Comparison of ENCODE assay signal across 21 cellular contexts in the genomic region with DNA sequence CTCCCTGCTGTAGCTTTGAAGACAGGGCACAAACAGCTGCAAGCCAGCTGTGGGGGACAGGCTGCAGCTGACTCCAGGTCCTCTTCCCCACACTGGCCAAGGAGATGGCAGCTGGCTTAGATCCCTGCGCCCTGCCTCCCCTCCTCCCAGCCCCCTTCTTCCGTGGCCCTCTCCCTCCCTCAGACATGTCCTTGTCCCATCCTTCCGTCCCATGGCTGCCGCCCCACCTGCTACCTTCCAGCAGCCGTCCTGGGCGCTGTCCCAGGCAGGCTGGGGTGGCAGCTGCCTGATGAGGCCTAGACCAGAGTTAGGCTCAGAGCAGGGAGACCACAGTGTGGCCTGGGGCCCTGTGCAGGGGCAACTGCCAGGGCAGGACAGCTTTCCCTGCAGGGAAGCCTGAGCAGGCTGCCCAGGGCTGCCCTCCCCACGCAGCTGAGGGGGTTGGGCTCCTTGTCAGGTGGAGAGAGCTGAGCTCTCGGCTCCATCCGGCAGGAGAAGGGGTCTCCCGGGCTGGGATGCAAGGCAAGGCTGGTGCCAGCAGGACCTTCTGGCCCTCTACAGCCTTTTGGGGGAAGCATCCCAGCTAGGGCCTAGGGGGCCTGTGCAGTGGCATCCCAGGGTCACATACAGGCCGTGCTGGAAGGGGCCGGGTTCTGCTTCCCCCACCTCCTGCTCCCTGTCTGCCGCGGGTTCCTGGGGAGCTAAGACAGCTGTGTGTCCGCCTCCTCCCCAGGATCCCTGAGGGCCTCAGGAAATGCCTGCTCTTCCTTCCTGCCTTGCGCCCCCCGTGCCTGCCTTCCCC. TPM values are rescaled to one million over a fixed set of nuclear protein-coding genes. Genes with fewer than 3 reads are reported as not detected.
DNase-seq lines count a peak whose midpoint lies in the region; ATAC-seq and TF ChIP-seq lines count a peak whose summit lies in the region.
"Had no signal": no experiment of that assay in that cellular context is flagged by ENCODE, and none has a peak within 500 bp of the region (broad histone marks: within the 10 kb centered on the region; RNA-seq: fewer than 3 reads in every experiment).

No MANE protein-coding gene starts in this region.

- H3K4me1 ChIP-seq in lower lobe of right lung (peaks cover 4% of the 10 kb centered on the region), smooth muscle cell (ENCODE audit: low read depth) (peaks cover 5% of the 10 kb centered on the region)
- H3K4me1 ChIP-seq: breast epithelium, sigmoid colon had no signal

- peak overlapping the region; percentile 17 for H3K4me2 ChIP-seq in smooth muscle cell

- H4K20me1 ChIP-seq in smooth muscle cell (ENCODE audit: low read depth), result peaks cover 11% of the 10 kb centered on the region

- H3K9ac ChIP-seq in smooth muscle cell (ENCODE audit: low read depth), result no peak overlapping the region

- H3F3A ChIP-seq in smooth muscle cell (ENCODE audit: low read depth), result no peaks in the 10 kb centered on the region

- WGBS in smooth muscle cell (ENCODE audit: low lambda C conversion rate), result 57% methylated on average over 16 of the region's 17 CpGs

- DNase-seq in Kasumi-1 (lab: John Stamatoyannopoulos, UW), result peak; percentile 59 to 74
- peak; percentile 27 for DNase-seq in UCSD-AML1 (lab: John Stamatoyannopoulos, UW; ENCODE audit: unreplicated experiment)
- DNase-seq in lower lobe of right lung, result no peak
- no peak for DNase-seq in smooth muscle cell (lab: John Stamatoyannopoulos, UW; ENCODE audit: unreplicated experiment)
- no peak for DNase-seq in NCI-H1436 (lab: John Stamatoyannopoulos, UW)
- no peak for DNase-seq in NCI-H1092 treated with DMSO at 0.1 percent for 48 hours (lab: John Stamatoyannopoulos, UW)
- DNase-seq: activated CD8-positive, alpha-beta memory T cell treated with anti-CD3 and anti-CD28 coated beads, Interleukin-2, amount 50 U/mL, for 48 hours; activated gamma-delta T cell; cortex of kidney; heart right ventricle; NCI-H1105 treated with DMSO at 0.1 percent for 48 hours; NCI-H524 treated with DMSO at 0.1 percent for 48 hours; sigmoid colon; testis had no signal

- no peaks in the 10 kb centered on the region for H3K9me3 ChIP-seq in lower lobe of right lung
- H3K9me3 ChIP-seq in smooth muscle cell (replicated peaks; ENCODE audit: low read depth), result no peaks in the 10 kb centered on the region
- H3K9me3 ChIP-seq: heart right ventricle, sigmoid colon, testis had no signal

- intact Hi-C loops in lower lobe of right lung (cut with DNase I), result no loop called here

- ATAC-seq in lower lobe of right lung (no peak), HG03135 (IDR thresholded peaks at IDR 0.05; ENCODE audit: unreplicated experiment) (no peak)
- ATAC-seq: HCT116; heart right ventricle; stimulated activated effector memory CD8-positive, alpha-beta T cell treated with anti-CD3 and anti-CD28 coated beads, Interleukin-12 subunit alpha, Interleukin-12 subunit beta, amount 100 ng/mL, for 72 hours had no signal

- H3K27me3 ChIP-seq in lower lobe of right lung (ENCODE audit: low read depth) (no peaks in the 10 kb centered on the region), smooth muscle cell (ENCODE audit: low read depth) (no peaks in the 10 kb centered on the region)
- H3K27me3 ChIP-seq: testis had no signal

- H3K4me3 ChIP-seq in lower lobe of right lung (no peak overlapping the region), smooth muscle cell (no peak overlapping the region)
- H3K4me3 ChIP-seq: breast epithelium, heart right ventricle, sigmoid colon, testis had no signal

- TF ChIP-seq CTCF in lower lobe of right lung (IDR thresholded peaks at IDR 0.05), result no peak
- no peak for TF ChIP-seq CTCF in smooth muscle cell (IDR thresholded peaks at IDR 0.05; ENCODE audit: borderline replicate concordance, insufficient read depth, poor library complexity, severe bottlenecking)

- H2AFZ ChIP-seq in smooth muscle cell (ENCODE audit: low read depth), result no peak overlapping the region

- peaks cover 16% of the 10 kb centered on the region for H3K79me2 ChIP-seq in smooth muscle cell (ENCODE audit: low read depth)

- H3K36me3 ChIP-seq in lower lobe of right lung (no peaks in the 10 kb centered on the region), smooth muscle cell (ENCODE audit: low read depth) (no peaks in the 10 kb centered on the region)
- H3K36me3 ChIP-seq: breast epithelium, heart right ventricle, sigmoid colon had no signal

- H3K27ac ChIP-seq in lower lobe of right lung (peak overlapping the region; percentile 49), smooth muscle cell (ENCODE audit: low read depth) (peak overlapping the region; percentile 31)
- H3K27ac ChIP-seq: breast epithelium, testis, VCaP had no signal

RNA-seq across cellular contexts. Expression of gene BGN, which starts 3.2 kb away (rescaled TPM):
- total RNA-seq in lower lobe of right lung (157 TPM), smooth muscle cell (262 and 298 TPM in 2 replicates)
- polyA plus RNA-seq in smooth muscle cell, result 387 and 621 TPM in 2 replicates
- total RNA-seq: T-helper 1 cell treated with Interleukin-12 subunit alpha and Interleukin-12 subunit beta and Interleukin-4 antibody, amounts not matched to agents 30 ng/mL and 1 ng/mL, for 36 hours had no signal

RNA-seq across cellular contexts. Expression of gene HAUS7, which starts 21.2 kb away (rescaled TPM):
- total RNA-seq in lower lobe of right lung, result 22.7 TPM
- total RNA-seq in smooth muscle cell, result 8.9 and 18.5 TPM in 2 replicates
- 26.1 and 27.4 TPM in 2 replicates for polyA plus RNA-seq in smooth muscle cell

RNA-seq across cellular contexts. Expression of gene ATP2B3, which starts 25.9 kb away (rescaled TPM):
- total RNA-seq in lower lobe of right lung, result not detected
- total RNA-seq in smooth muscle cell, result 0.22 TPM in 2 replicates
- 0.05 and 0.31 TPM in 2 replicates for polyA plus RNA-seq in smooth muscle cell
- total RNA-seq: breast epithelium, heart right ventricle, osteoblast had no signal
- polyA plus RNA-seq: heart right ventricle had no signal

RNA-seq across cellular contexts. Expression of gene TREX2, which starts 45.7 kb away (rescaled TPM):
- total RNA-seq in lower lobe of right lung, result 0.80 TPM
- 1.3 and 4.0 TPM in 2 replicates for total RNA-seq in smooth muscle cell
- polyA plus RNA-seq in smooth muscle cell, result 0.41 and 2.5 TPM in 2 replicates

Comparison
In these comparisons a context has a peak if more than half of its experiments do, and no peak if none do; other contexts are left out.
1. DNase-seq: peak in Kasumi-1 (2 of 2) and UCSD-AML1 (single experiment); none in lower lobe of right lung (single experiment), smooth muscle cell (single experiment), NCI-H1436 (single experiment) and NCI-H1092 treated with DMSO at 0.1 percent for 48 hours (single experiment).